Comparison of ENCODE assay signal across 18 cellular contexts in genomic region chr14:71202881-71203280, GRCh38.
DNase-seq lines count a peak whose midpoint lies in the region; TF ChIP-seq lines count a peak whose summit lies in the region.
"Had no signal": no experiment of that assay in that cellular context is flagged by ENCODE, and none has a peak within 500 bp of the region (broad histone marks: within the 10 kb centered on the region; RNA-seq: fewer than 3 reads in every experiment).

No MANE protein-coding gene starts in this region.

- H3K27ac Mint-ChIP-seq in activated CD4-positive, alpha-beta memory T cell treated with anti-CD3 and anti-CD28 coated beads, Interleukin-2, amount 10 ng/mL, durations not matched to agents 7 days and 5 days = no peak overlapping the region
- H3K27ac Mint-ChIP-seq: CD4-positive, alpha-beta memory T cell; GM23338 had no signal

- H3K9ac ChIP-seq in GM23248 (no peak overlapping the region), smooth muscle cell (ENCODE audit: low read depth) (no peak overlapping the region)

- POLR2A ChIA-PET in activated CD4-positive, alpha-beta memory T cell treated with anti-CD3 and anti-CD28 coated beads, Interleukin-2, amount 10 ng/mL, durations not matched to agents 7 days and 5 days (lab: Charles Lee) = no interaction called here

- H3K27me3 Mint-ChIP-seq in activated CD4-positive, alpha-beta memory T cell treated with anti-CD3 and anti-CD28 coated beads, Interleukin-2, amount 10 ng/mL, durations not matched to agents 7 days and 5 days = peaks cover 6% of the 10 kb centered on the region

- 76 to 83% methylated on average over 3 of the region's 3 CpGs for WGBS in GM23248 (ENCODE audit: low coverage in 1 of 2, low lambda C conversion rate in 2 of 2, missing lambda C conversion rate in 2 of 2), 2 experiments
- WGBS in smooth muscle cell (ENCODE audit: low lambda C conversion rate) = 58% methylated on average over 3 of the region's 3 CpGs
- WGBS in thyroid gland, 2 donors = 70 to 74% methylated on average over 3 of the region's 3 CpGs

- no peaks in the 10 kb centered on the region for H3K9me3 ChIP-seq in GM23248 (ENCODE audit: low read depth)
- H3K9me3 ChIP-seq in smooth muscle cell (replicated peaks; ENCODE audit: low read depth) = no peaks in the 10 kb centered on the region
- no peaks in the 10 kb centered on the region for H3K9me3 ChIP-seq in thyroid gland
- H3K9me3 ChIP-seq: BE2C had no signal

- no peaks in the 10 kb centered on the region for H3K36me3 Mint-ChIP-seq in activated CD4-positive, alpha-beta memory T cell treated with anti-CD3 and anti-CD28 coated beads, Interleukin-2, amount 10 ng/mL, durations not matched to agents 7 days and 5 days (ENCODE audit: low read depth)
- H3K36me3 Mint-ChIP-seq: CD4-positive, alpha-beta memory T cell had no signal

- peaks cover 11% of the 10 kb centered on the region; the same call in 1 of the 2 replicates for H3F3A ChIP-seq in GM23248 (ENCODE audit: insufficient read depth)
- no peaks in the 10 kb centered on the region for H3F3A ChIP-seq in smooth muscle cell (ENCODE audit: low read depth)

- in situ Hi-C loops in GM23248 (cut with MboI) = no loop called here

- H4K20me1 ChIP-seq in GM23248 (ENCODE audit: insufficient read depth) = no peaks in the 10 kb centered on the region
- H4K20me1 ChIP-seq in smooth muscle cell (ENCODE audit: low read depth) = no peaks in the 10 kb centered on the region

- no peak overlapping the region for H2AFZ ChIP-seq in GM23248
- H2AFZ ChIP-seq in smooth muscle cell (ENCODE audit: low read depth) = no peak overlapping the region
- H2AFZ ChIP-seq: GM23338 had no signal

- no peaks in the 10 kb centered on the region for H3K9me2 ChIP-seq in GM23248 (ENCODE audit: insufficient read depth)

- CTCF ChIA-PET in activated CD4-positive, alpha-beta memory T cell treated with anti-CD3 and anti-CD28 coated beads, Interleukin-2, amount 10 ng/mL, durations not matched to agents 7 days and 5 days (lab: Charles Lee) = no interaction called here

- H3K27ac ChIP-seq in GM23248 (no peak overlapping the region), smooth muscle cell (ENCODE audit: low read depth) (peak overlapping the region; percentile 29), thyroid gland (no peak overlapping the region)
- H3K27ac ChIP-seq: SK-N-MC had no signal

- intact Hi-C loops in thyroid gland (cut with DNase I) = no loop called here

- TF ChIP-seq POLR2A in thyroid gland (IDR thresholded peaks at IDR 0.05) = no peak

- no peaks in the 10 kb centered on the region for H3K36me3 ChIP-seq in GM23248 (ENCODE audit: low read depth)
- no peaks in the 10 kb centered on the region for H3K36me3 ChIP-seq in smooth muscle cell (ENCODE audit: low read depth)
- H3K36me3 ChIP-seq in thyroid gland = no peaks in the 10 kb centered on the region
- H3K36me3 ChIP-seq: BE2C had no signal

- H3K4me3 ChIP-seq in GM23248 (no peak overlapping the region), fibroblast of the aortic adventitia (ENCODE audit: low read depth, low read length) (no peak overlapping the region), smooth muscle cell (no peak overlapping the region), thyroid gland (replicated peaks in 1 of 3) (no peak overlapping the region)
- H3K4me3 ChIP-seq: GM12878, GM23338, K562, SK-N-MC had no signal

- H3K79me2 ChIP-seq in GM23248 (ENCODE audit: insufficient read depth) = no peaks in the 10 kb centered on the region
- H3K79me2 ChIP-seq in smooth muscle cell (ENCODE audit: low read depth) = no peaks in the 10 kb centered on the region

- H3K4me1 ChIP-seq in GM23248 (ENCODE audit: insufficient read depth) (peaks cover 9% of the 10 kb centered on the region), smooth muscle cell (ENCODE audit: low read depth) (peaks cover 3% of the 10 kb centered on the region), thyroid gland (no peaks in the 10 kb centered on the region)

- no peaks in the 10 kb centered on the region for H3K4me1 Mint-ChIP-seq in activated CD4-positive, alpha-beta memory T cell treated with anti-CD3 and anti-CD28 coated beads, Interleukin-2, amount 10 ng/mL, durations not matched to agents 7 days and 5 days
- H3K4me1 Mint-ChIP-seq: CD4-positive, alpha-beta memory T cell had no signal

- H3K4me2 ChIP-seq in GM23248 (ENCODE audit: unreplicated experiment) (no peak overlapping the region), smooth muscle cell (peak overlapping the region; percentile 41)
- H3K4me2 ChIP-seq: GM23338 had no signal

- H3K27me3 ChIP-seq in GM23248 (replicated peaks; ENCODE audit: insufficient read depth) (no peaks in the 10 kb centered on the region), smooth muscle cell (ENCODE audit: low read depth) (no peaks in the 10 kb centered on the region), thyroid gland (no peaks in the 10 kb centered on the region)
- H3K27me3 ChIP-seq: BE2C had no signal

- H3K4me3 Mint-ChIP-seq in activated CD4-positive, alpha-beta memory T cell treated with anti-CD3 and anti-CD28 coated beads, Interleukin-2, amount 10 ng/mL, durations not matched to agents 7 days and 5 days = no peak overlapping the region
- H3K4me3 Mint-ChIP-seq: CD4-positive, alpha-beta memory T cell; GM23338 had no signal

- TF ChIP-seq CTCF in fibroblast of the aortic adventitia (IDR thresholded peaks at IDR 0.05; ENCODE audit: insufficient read depth, low read length) (no peak), smooth muscle cell (IDR thresholded peaks at IDR 0.05; ENCODE audit: borderline replicate concordance, insufficient read depth, poor library complexity, severe bottlenecking) (no peak), thyroid gland (IDR thresholded peaks at IDR 0.05) (no peak)

- peaks cover 2% of the 10 kb centered on the region for H3K9me3 Mint-ChIP-seq in activated CD4-positive, alpha-beta memory T cell treated with anti-CD3 and anti-CD28 coated beads, Interleukin-2, amount 10 ng/mL, durations not matched to agents 7 days and 5 days

- DNase-seq in GM23248 (peak; percentile 42), amniotic epithelial cell (ENCODE audit: low read depth) (peak; percentile 72), fibroblast of the aortic adventitia (ENCODE audit: low read depth) (peak; percentile 17), smooth muscle cell (lab: John Stamatoyannopoulos, UW; ENCODE audit: unreplicated experiment) (no peak), thyroid gland (no peak), germinal center (ENCODE audit: low spot score) (no peak)
- no peak for DNase-seq in activated CD4-positive, alpha-beta memory T cell treated with anti-CD3 and anti-CD28 coated beads, Interleukin-2, amount 10 ng/mL, durations not matched to agents 7 days and 5 days
- no peak for DNase-seq in activated CD4-positive, alpha-beta T cell treated with anti-CD3 and anti-CD28 coated beads for 48 hours
- DNase-seq: BE2C; CD4-positive, alpha-beta memory T cell; DMS79; NCI-H1436; NCI-H2029; NCI-H510A treated with DMSO at 0.1 percent for 48 hours had no signal

Comparison
In these comparisons a context has a peak if more than half of its experiments do, and no peak if none do; other contexts are left out.
1. DNase-seq: peak in GM23248 (single experiment), amniotic epithelial cell (single experiment) and fibroblast of the aortic adventitia (single experiment); none in smooth muscle cell (single experiment), activated CD4-positive, alpha-beta memory T cell treated with anti-CD3 and anti-CD28 coated beads, Interleukin-2, amount 10 ng/mL, durations not matched to agents 7 days and 5 days (single experiment), activated CD4-positive, alpha-beta T cell treated with anti-CD3 and anti-CD28 coated beads for 48 hours (single experiment), thyroid gland (0 of 2) and germinal center (single experiment).